Comparison of ENCODE assay signal across 15 cellular contexts in the genomic region with DNA sequence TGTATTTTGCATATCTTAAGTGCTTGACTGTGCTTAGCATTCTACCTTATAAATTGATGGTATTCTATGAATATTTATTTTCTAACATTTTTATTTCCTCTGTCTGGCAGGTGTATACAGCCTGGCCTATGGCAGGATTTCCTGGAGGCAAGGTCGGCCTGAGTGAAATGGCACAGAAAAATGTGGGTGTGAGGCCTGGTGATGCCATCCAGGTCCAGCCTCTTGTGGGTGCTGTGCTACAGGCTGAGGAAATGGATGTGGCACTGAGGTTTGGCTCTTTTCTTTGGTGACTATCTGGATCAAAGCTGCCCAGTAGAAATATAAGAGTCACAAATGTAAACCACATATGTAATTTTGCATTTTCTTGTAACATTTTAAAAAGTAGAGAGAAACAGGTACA. TPM values are rescaled to one million over a fixed set of nuclear protein-coding genes. Genes with fewer than 3 reads are reported as not detected.
DNase-seq lines count a peak whose midpoint lies in the region; ATAC-seq and TF ChIP-seq lines count a peak whose summit lies in the region.
"Had no signal": no experiment of that assay in that cellular context is flagged by ENCODE, and none has a peak within 500 bp of the region (broad histone marks: within the 10 kb centered on the region; RNA-seq: fewer than 3 reads in every experiment).

No MANE protein-coding gene starts in this region.

- POLR2A ChIA-PET in activated CD4-positive, alpha-beta memory T cell treated with anti-CD3 and anti-CD28 coated beads, Interleukin-2, amount 10 ng/mL, durations not matched to agents 7 days and 5 days (lab: Charles Lee) = no interaction called here
- POLR2A ChIA-PET in activated CD4-positive, alpha-beta memory T cell treated with anti-CD3 and anti-CD28 coated beads for 36 hours (lab: Charles Lee) = no interaction called here

- peaks cover 31% of the 10 kb centered on the region for H3K4me1 Mint-ChIP-seq in activated CD4-positive, alpha-beta memory T cell treated with anti-CD3 and anti-CD28 coated beads, Interleukin-2, amount 10 ng/mL, durations not matched to agents 7 days and 5 days
- peaks cover 3% of the 10 kb centered on the region for H3K4me1 Mint-ChIP-seq in activated CD4-positive, alpha-beta memory T cell treated with anti-CD3 and anti-CD28 coated beads for 36 hours (ENCODE audit: low read depth)
- H3K4me1 Mint-ChIP-seq: CD14-positive monocyte, GM23338 had no signal

- intact Hi-C loops in activated CD4-positive, alpha-beta memory T cell treated with anti-CD3 and anti-CD28 coated beads for 36 hours (cut with micrococcal nuclease) = no loop called here
- intact Hi-C loops in lower leg skin (cut with DNase I; ENCODE audit: low total_unique reads) = no loop called here

- H3K4me3 ChIP-seq in Jurkat, Clone E6-1 (ENCODE audit: low read length) = no peak overlapping the region
- H3K4me3 ChIP-seq in epithelial cell of esophagus (ENCODE audit: low read length) = no peak overlapping the region
- no peak overlapping the region for H3K4me3 ChIP-seq in lower leg skin (ENCODE audit: low read depth, poor library complexity, severe bottlenecking)
- H3K4me3 ChIP-seq: BLaER1, GM23338 had no signal

- no peak overlapping the region for H3K4me3 Mint-ChIP-seq in activated CD4-positive, alpha-beta memory T cell treated with anti-CD3 and anti-CD28 coated beads, Interleukin-2, amount 10 ng/mL, durations not matched to agents 7 days and 5 days
- no peak overlapping the region for H3K4me3 Mint-ChIP-seq in activated CD4-positive, alpha-beta memory T cell treated with anti-CD3 and anti-CD28 coated beads for 36 hours
- H3K4me3 Mint-ChIP-seq: CD14-positive monocyte; CD4-positive, alpha-beta memory T cell; GM23338 had no signal

- peak; percentile 33 for DNase-seq in activated CD4-positive, alpha-beta memory T cell treated with anti-CD3 and anti-CD28 coated beads, Interleukin-2, amount 10 ng/mL, durations not matched to agents 7 days and 5 days
- DNase-seq in activated CD4-positive, alpha-beta memory T cell treated with anti-CD3 and anti-CD28 coated beads for 36 hours = no peak
- DNase-seq in Jurkat, Clone E6-1 (ENCODE audit: low read depth, low spot score) = peak; percentile 36
- DNase-seq in epithelial cell of esophagus (ENCODE audit: low read depth) (peak; percentile 38), lower leg skin (ENCODE audit: low spot score in 2 of 2) (no peak), NCI-H2196 treated with DMSO at 0.1 percent for 48 hours (lab: John Stamatoyannopoulos, UW; ENCODE audit: unreplicated experiment) (no peak)
- DNase-seq: 8988T; CD4-positive, alpha-beta memory T cell; DMS79 treated with DMSO at 0.1 percent for 48 hours; GF-D8; HCEC 1CT had no signal

- 68 to 88% methylated on average over 1 of the region's 1 CpG for WGBS in lower leg skin, 2 donors

- CTCF ChIA-PET in activated CD4-positive, alpha-beta memory T cell treated with anti-CD3 and anti-CD28 coated beads, Interleukin-2, amount 10 ng/mL, durations not matched to agents 7 days and 5 days (lab: Charles Lee) = interaction anchor here (2.3 to 3.8 kb wide), 4 partner anchors 8 to 351 kb away, joined by 7 to 33 read pairs (median 16); a partner anchor contains a TSS
- CTCF ChIA-PET in activated CD4-positive, alpha-beta memory T cell treated with anti-CD3 and anti-CD28 coated beads for 36 hours (lab: Charles Lee) = interaction anchor here (0.6 to 4.4 kb wide), 3 partner anchors 172 to 332 kb away, joined by 3 to 49 read pairs (median 21); no protein-coding TSS in a partner anchor

- TF ChIP-seq CTCF in epithelial cell of esophagus (IDR thresholded peaks at IDR 0.05; ENCODE audit: insufficient read depth, low read depth, low read length, missing control alignments) = no peak
- TF ChIP-seq CTCF in lower leg skin (IDR thresholded peaks at IDR 0.05) = no peak

- no peaks in the 10 kb centered on the region for H3K27me3 Mint-ChIP-seq in activated CD4-positive, alpha-beta memory T cell treated with anti-CD3 and anti-CD28 coated beads, Interleukin-2, amount 10 ng/mL, durations not matched to agents 7 days and 5 days
- H3K27me3 Mint-ChIP-seq in activated CD4-positive, alpha-beta memory T cell treated with anti-CD3 and anti-CD28 coated beads for 36 hours = no peaks in the 10 kb centered on the region
- H3K27me3 Mint-ChIP-seq: CD4-positive, alpha-beta memory T cell had no signal

- no peak for TF ChIP-seq POLR2A in lower leg skin (IDR thresholded peaks at IDR 0.05)

- no peaks in the 10 kb centered on the region for H3K9me3 Mint-ChIP-seq in activated CD4-positive, alpha-beta memory T cell treated with anti-CD3 and anti-CD28 coated beads, Interleukin-2, amount 10 ng/mL, durations not matched to agents 7 days and 5 days
- no peaks in the 10 kb centered on the region for H3K9me3 Mint-ChIP-seq in activated CD4-positive, alpha-beta memory T cell treated with anti-CD3 and anti-CD28 coated beads for 36 hours
- H3K9me3 Mint-ChIP-seq: CD14-positive monocyte; CD4-positive, alpha-beta memory T cell; GM23338 had no signal

- H3K27ac Mint-ChIP-seq in activated CD4-positive, alpha-beta memory T cell treated with anti-CD3 and anti-CD28 coated beads, Interleukin-2, amount 10 ng/mL, durations not matched to agents 7 days and 5 days = peak overlapping the region; percentile 37
- H3K27ac Mint-ChIP-seq in activated CD4-positive, alpha-beta memory T cell treated with anti-CD3 and anti-CD28 coated beads for 36 hours = no peak overlapping the region
- H3K27ac Mint-ChIP-seq: CD4-positive, alpha-beta memory T cell; GM23338 had no signal

- peaks cover 28% of the 10 kb centered on the region for H3K36me3 Mint-ChIP-seq in activated CD4-positive, alpha-beta memory T cell treated with anti-CD3 and anti-CD28 coated beads, Interleukin-2, amount 10 ng/mL, durations not matched to agents 7 days and 5 days (ENCODE audit: low read depth)
- peaks cover 9% of the 10 kb centered on the region for H3K36me3 Mint-ChIP-seq in activated CD4-positive, alpha-beta memory T cell treated with anti-CD3 and anti-CD28 coated beads for 36 hours

- no peak for ATAC-seq in HG02870 (IDR thresholded peaks at IDR 0.05; ENCODE audit: unreplicated experiment)
- ATAC-seq: GM23338 had no signal

RNA-seq across cellular contexts. Expression of a gene that starts 6.5 kb away (rescaled TPM):
- total RNA-seq in activated CD4-positive, alpha-beta memory T cell treated with anti-CD3 and anti-CD28 coated beads, Interleukin-2, amount 10 ng/mL, durations not matched to agents 7 days and 5 days = 10 to 100 TPM; 14.5 to 15.8 TPM
- total RNA-seq in activated CD4-positive, alpha-beta memory T cell treated with anti-CD3 and anti-CD28 coated beads for 36 hours = 1 to 10 TPM; 5.1 to 6.2 TPM
- 7.9 TPM for polyA plus RNA-seq in Jurkat, Clone E6-1 (2012; ENCODE audit: insufficient read depth, insufficient read length)
- total RNA-seq in lower leg skin = 10 to 100 TPM in 1 of 4 donors, 1 to 10 TPM in 3; 3.2 to 12.2 (median 7.2) TPM

Comparison
In these comparisons a context has a peak if more than half of its experiments do, and no peak if none do; other contexts are left out.
1. DNase-seq: peak in activated CD4-positive, alpha-beta memory T cell treated with anti-CD3 and anti-CD28 coated beads, Interleukin-2, amount 10 ng/mL, durations not matched to agents 7 days and 5 days (single experiment), Jurkat, Clone E6-1 (single experiment) and epithelial cell of esophagus (single experiment); none in activated CD4-positive, alpha-beta memory T cell treated with anti-CD3 and anti-CD28 coated beads for 36 hours (single experiment), lower leg skin (0 of 2) and NCI-H2196 treated with DMSO at 0.1 percent for 48 hours (single experiment).